ENCODE assay signal across 22 cellular contexts in the genomic region with DNA sequence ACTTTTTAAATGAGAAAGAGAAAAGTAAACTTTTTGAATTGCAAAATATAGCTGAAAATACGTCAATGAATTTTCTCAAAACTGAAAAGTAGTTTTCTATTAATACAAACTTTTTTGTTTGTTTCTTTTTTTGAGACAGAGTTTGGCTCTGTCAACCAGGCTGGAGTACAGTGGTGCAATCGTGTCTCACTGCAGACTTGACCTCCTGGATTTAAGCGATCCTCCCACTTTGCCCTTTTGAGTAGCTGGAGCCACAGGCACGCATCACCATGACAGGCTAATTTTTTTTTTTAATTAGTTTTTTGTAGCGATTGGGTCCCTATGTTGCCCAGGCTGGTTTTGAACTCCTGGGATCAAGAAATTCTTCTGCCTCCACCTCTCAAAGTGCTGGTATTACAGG.
DNase-seq lines count a peak whose midpoint lies in the region; ATAC-seq and TF ChIP-seq lines count a peak whose summit lies in the region.
"Had no signal": no experiment of that assay in that cellular context is flagged by ENCODE, and none has a peak within 500 bp of the region (broad histone marks: within the 10 kb centered on the region; RNA-seq: fewer than 3 reads in every experiment).

No MANE protein-coding gene starts in this region.

- H3K27me3 ChIP-seq in right lobe of liver (no peaks in the 10 kb centered on the region), gastroesophageal sphincter (no peaks in the 10 kb centered on the region), right atrium auricular region (no peaks in the 10 kb centered on the region)
- H3K27me3 ChIP-seq: BE2C, BLaER1 had no signal

- WGBS in right lobe of liver (ENCODE audit: insufficient coverage, low coverage, low lambda C conversion rate, missing lambda C conversion rate) = 22% methylated on average over 5 of the region's 5 CpGs
- WGBS in gastroesophageal sphincter (ENCODE audit: low coverage in 1 of 2), 2 donors = 56 to 57% methylated on average over 5 of the region's 5 CpGs

- H3K4me3 ChIP-seq in right lobe of liver (no peak overlapping the region), gastroesophageal sphincter (no peak overlapping the region), right atrium auricular region (no peak overlapping the region)
- H3K4me3 ChIP-seq: BLaER1, GM12878 had no signal

- no peak overlapping the region for H3K27ac ChIP-seq in right lobe of liver
- no peak overlapping the region for H3K27ac ChIP-seq in gastroesophageal sphincter
- H3K27ac ChIP-seq in right atrium auricular region = no peak overlapping the region
- H3K27ac ChIP-seq: BLaER1 had no signal

- TF ChIP-seq POLR2A in right lobe of liver (IDR thresholded peaks at IDR 0.05) (no peak), gastroesophageal sphincter (IDR thresholded peaks at IDR 0.05) (no peak)

- TF ChIP-seq CTCF in right lobe of liver (IDR thresholded peaks at IDR 0.05) (no peak), gastroesophageal sphincter (IDR thresholded peaks at IDR 0.05) (no peak), right atrium auricular region (IDR thresholded peaks at IDR 0.05) (no peak)

- no peaks in the 10 kb centered on the region for H3K36me3 ChIP-seq in right lobe of liver
- no peaks in the 10 kb centered on the region for H3K36me3 ChIP-seq in gastroesophageal sphincter
- H3K36me3 ChIP-seq in right atrium auricular region = no peaks in the 10 kb centered on the region
- H3K36me3 ChIP-seq: BE2C, BLaER1 had no signal

- TF ChIP-seq EP300 in gastroesophageal sphincter (IDR thresholded peaks at IDR 0.05) = no peak

- no peaks in the 10 kb centered on the region for H3K9me3 ChIP-seq in right lobe of liver
- H3K9me3 ChIP-seq in gastroesophageal sphincter = no peaks in the 10 kb centered on the region
- H3K9me3 ChIP-seq in right atrium auricular region = no peaks in the 10 kb centered on the region
- H3K9me3 ChIP-seq: BE2C, BLaER1 had no signal

- H3K4me1 ChIP-seq in right lobe of liver = no peaks in the 10 kb centered on the region
- H3K4me1 ChIP-seq in gastroesophageal sphincter = no peaks in the 10 kb centered on the region
- no peaks in the 10 kb centered on the region for H3K4me1 ChIP-seq in right atrium auricular region
- H3K4me1 ChIP-seq: BE2C had no signal

- peak; percentile 6 for DNase-seq in M059J (ENCODE audit: low read depth)
- peak; percentile 5 for DNase-seq in left kidney (ENCODE audit: low read depth, low spot score)
- DNase-seq in right lobe of liver = peak in 1 of 3 donors; percentile 51
- DNase-seq in right atrium auricular region (ENCODE audit: low spot score) = no peak
- DNase-seq: 8988T; ACHN; BE2C; C1 segment of cervical spinal cord; CD4-positive, alpha-beta memory T cell; CD4-positive, CD25-positive, alpha-beta regulatory T cell; CD8-positive, alpha-beta memory T cell; COR-L47; DMS 273 treated with DMSO at 0.1 percent for 48 hours; DMS153; DMS53; DMS79; DND-41; EL; GDM1 had no signal

- intact Hi-C loops in right lobe of liver (cut with DNase I) = no loop called here

- peak; percentile 85 to 94 (median 86) for ATAC-seq in right lobe of liver
- ATAC-seq in gastroesophageal sphincter = no peak
- ATAC-seq: GM12878 had no signal
